Comparison of ENCODE assay signal across 1 cellular context in genomic region chr20:47317127-47317895, GRCh38.
TF ChIP-seq lines count a peak whose summit lies in the region.

No MANE protein-coding gene starts in this region.

TF ChIP-seq in HEK293, 187 proteins besides CTCF, POLR2A, EP300 and RAD21 (continued from another document and continues in another):
- TF ChIP-seq REST (tag by site-specific recombination; IDR thresholded peaks at IDR 0.05), result no peak
- no peak for TF ChIP-seq ZNF174 (tag by site-specific recombination; IDR thresholded peaks at IDR 0.05)
- no peak for TF ChIP-seq YY2 (tag by site-specific recombination; IDR thresholded peaks at IDR 0.05)
- no peak for TF ChIP-seq ZNF548 (tag by site-specific recombination; IDR thresholded peaks at IDR 0.05)
- TF ChIP-seq ZNF791 (tag by site-specific recombination; IDR thresholded peaks at IDR 0.05), result no peak
- no peak for TF ChIP-seq ZNF488 (tag by site-specific recombination; IDR thresholded peaks at IDR 0.05)
- no peak for TF ChIP-seq ZNF391 (tag by site-specific recombination; IDR thresholded peaks at IDR 0.05; ENCODE audit: borderline replicate concordance, low read depth)
- no peak for TF ChIP-seq SCRT1 (tag by site-specific recombination; IDR thresholded peaks at IDR 0.05; ENCODE audit: borderline replicate concordance)
- no peak for TF ChIP-seq ZNF157 (tag by site-specific recombination; IDR thresholded peaks at IDR 0.05)
- TF ChIP-seq ZNF707 (tag by site-specific recombination; IDR thresholded peaks at IDR 0.05), result peak; percentile 47; the same call in 1 of the 2 replicates
- TF ChIP-seq ZBTB6 (tag by site-specific recombination; IDR thresholded peaks at IDR 0.05), result no peak
- TF ChIP-seq ATF2 (tag by site-specific recombination; IDR thresholded peaks at IDR 0.05; ENCODE audit: low read depth), result no peak
- TF ChIP-seq ZNF600 (tag by site-specific recombination; IDR thresholded peaks at IDR 0.05), result peak; percentile 51
- TF ChIP-seq ZNF529 (tag by site-specific recombination; IDR thresholded peaks at IDR 0.05; ENCODE audit: insufficient replicate concordance), result no peak
- no peak for TF ChIP-seq ZNF785 (tag by site-specific recombination; IDR thresholded peaks at IDR 0.05)
- no peak for TF ChIP-seq ZNF558 (tag by site-specific recombination; IDR thresholded peaks at IDR 0.05)
- no peak for TF ChIP-seq ZNF302 (tag by site-specific recombination; IDR thresholded peaks at IDR 0.05; ENCODE audit: low read depth)
- no peak for TF ChIP-seq ZNF449 (tag by site-specific recombination; IDR thresholded peaks at IDR 0.05)
- no peak for TF ChIP-seq ZNF350 (tag by site-specific recombination; IDR thresholded peaks at IDR 0.05)
- no peak for TF ChIP-seq ZNF416 (tag by site-specific recombination; IDR thresholded peaks at IDR 0.05)
- TF ChIP-seq ZNF169 (tag by site-specific recombination; IDR thresholded peaks at IDR 0.05), result no peak
- peak; percentile 79 for TF ChIP-seq PATZ1 (tag by site-specific recombination; IDR thresholded peaks at IDR 0.05)
- TF ChIP-seq PRDM2 (tag by site-specific recombination; IDR thresholded peaks at IDR 0.05; ENCODE audit: borderline replicate concordance), result no peak
- TF ChIP-seq, protein P1, sequence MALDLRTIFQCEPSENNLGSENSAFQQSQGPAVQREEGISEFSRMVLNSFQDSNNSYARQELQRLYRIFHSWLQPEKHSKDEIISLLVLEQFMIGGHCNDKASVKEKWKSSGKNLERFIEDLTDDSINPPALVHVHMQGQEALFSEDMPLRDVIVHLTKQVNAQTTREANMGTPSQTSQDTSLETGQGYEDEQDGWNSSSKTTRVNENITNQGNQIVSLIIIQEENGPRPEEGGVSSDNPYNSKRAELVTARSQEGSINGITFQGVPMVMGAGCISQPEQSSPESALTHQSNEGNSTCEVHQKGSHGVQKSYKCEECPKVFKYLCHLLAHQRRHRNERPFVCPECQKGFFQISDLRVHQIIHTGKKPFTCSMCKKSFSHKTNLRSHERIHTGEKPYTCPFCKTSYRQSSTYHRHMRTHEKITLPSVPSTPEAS (tag by site-specific recombination; IDR thresholded peaks at IDR 0.05), result no peak
- TF ChIP-seq ZNF175 (tag by site-specific recombination; IDR thresholded peaks at IDR 0.05), result no peak
- TF ChIP-seq, protein P2, sequence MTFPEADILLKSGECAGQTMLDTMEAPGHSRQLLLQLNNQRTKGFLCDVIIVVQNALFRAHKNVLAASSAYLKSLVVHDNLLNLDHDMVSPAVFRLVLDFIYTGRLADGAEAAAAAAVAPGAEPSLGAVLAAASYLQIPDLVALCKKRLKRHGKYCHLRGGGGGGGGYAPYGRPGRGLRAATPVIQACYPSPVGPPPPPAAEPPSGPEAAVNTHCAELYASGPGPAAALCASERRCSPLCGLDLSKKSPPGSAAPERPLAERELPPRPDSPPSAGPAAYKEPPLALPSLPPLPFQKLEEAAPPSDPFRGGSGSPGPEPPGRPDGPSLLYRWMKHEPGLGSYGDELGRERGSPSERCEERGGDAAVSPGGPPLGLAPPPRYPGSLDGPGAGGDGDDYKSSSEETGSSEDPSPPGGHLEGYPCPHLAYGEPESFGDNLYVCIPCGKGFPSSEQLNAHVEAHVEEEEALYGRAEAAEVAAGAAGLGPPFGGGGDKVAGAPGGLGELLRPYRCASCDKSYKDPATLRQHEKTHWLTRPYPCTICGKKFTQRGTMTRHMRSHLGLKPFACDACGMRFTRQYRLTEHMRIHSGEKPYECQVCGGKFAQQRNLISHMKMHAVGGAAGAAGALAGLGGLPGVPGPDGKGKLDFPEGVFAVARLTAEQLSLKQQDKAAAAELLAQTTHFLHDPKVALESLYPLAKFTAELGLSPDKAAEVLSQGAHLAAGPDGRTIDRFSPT (tag by site-specific recombination; IDR thresholded peaks at IDR 0.05), result peak; percentile 64; the same call in 1 of the 2 replicates
- no peak for TF ChIP-seq ZNF280C (tag by site-specific recombination; IDR thresholded peaks at IDR 0.05)
- peak; percentile 82 for TF ChIP-seq ZFHX2 (tag by site-specific recombination; conservative IDR thresholded peaks at IDR 0.05)
- no peak for TF ChIP-seq ZNF341 (tag by site-specific recombination; IDR thresholded peaks at IDR 0.05; ENCODE audit: low read depth)
- peak; percentile 32; the same call in 1 of the 2 replicates for TF ChIP-seq SP2 (tag by site-specific recombination; IDR thresholded peaks at IDR 0.05)
- no peak for TF ChIP-seq KLF8 (tag by site-specific recombination; IDR thresholded peaks at IDR 0.05)
- TF ChIP-seq ZNF24 (tag by site-specific recombination; IDR thresholded peaks at IDR 0.05), result no peak
- no peak for TF ChIP-seq ZNF560 (tag by site-specific recombination; IDR thresholded peaks at IDR 0.05; ENCODE audit: borderline replicate concordance)
